28 cellular contexts compared by ENCODE assay signal in the genomic region with DNA sequence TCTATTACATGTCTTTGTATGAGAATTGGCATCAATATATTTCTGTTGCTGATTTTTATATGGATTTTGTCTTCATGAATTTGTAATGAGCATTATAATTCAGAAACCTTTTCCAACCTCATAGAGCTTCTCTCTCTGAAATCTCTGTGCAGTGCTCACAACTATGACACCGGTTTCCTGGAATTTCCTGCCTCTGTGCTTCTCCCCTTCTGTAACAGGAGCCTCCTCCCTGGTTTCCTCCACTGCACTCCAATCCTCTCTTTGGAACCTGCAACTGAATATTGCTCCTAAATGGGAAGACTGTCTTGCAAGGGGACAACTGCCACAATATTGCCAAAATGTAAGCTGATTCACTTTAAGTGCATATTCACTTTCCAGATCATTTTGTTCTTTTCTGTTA.
DNase-seq lines count a peak whose midpoint lies in the region; ATAC-seq, FAIRE-seq and TF ChIP-seq lines count a peak whose summit lies in the region.
"Had no signal": no experiment of that assay in that cellular context is flagged by ENCODE, and none has a peak within 500 bp of the region (broad histone marks: within the 10 kb centered on the region; RNA-seq: fewer than 3 reads in every experiment).

No MANE protein-coding gene starts in this region.

- DNase-seq in HT1080 (ENCODE audit: low read depth) (peak; percentile 58), choroid plexus epithelial cell (ENCODE audit: low read depth) (peak; percentile 1), islet precursor cell (peak; percentile 79), urothelium cell line (ENCODE audit: low spot score) (peak; percentile 71), left lobe of liver (ENCODE audit: low spot score) (no peak), D341Med (ENCODE audit: low spot score) (no peak)
- no peak for DNase-seq in stimulated activated CD8-positive, alpha-beta memory T cell treated with anti-CD3 and anti-CD28 coated beads, Interleukin-4, amount 100 ng/mL, for 48 hours
- DNase-seq: activated CD4-positive, alpha-beta T cell treated with anti-CD3 and anti-CD28 coated beads, Interleukin-2, amount 50 U/mL, for 48 hours; activated naive CD8-positive, alpha-beta T cell treated with anti-CD3 and anti-CD28 coated beads, Interleukin-2, amount 50 U/mL, for 24 hours; activated T-cell treated with anti-CD3 and anti-CD28 coated beads, Interleukin-2, amount 50 U/mL, for 48 hours; dermis blood vessel endothelial cell; endodermal cell; esophagus squamous epithelium; immature natural killer cell; left ventricle myocardium superior; midbrain; naive thymus-derived CD8-positive, alpha-beta T cell; NCI-H1092; NCI-H1694 treated with DMSO at 0.1 percent for 48 hours; NCI-H510A; SK-N-SH; stimulated activated CD4-positive, alpha-beta T cell treated with anti-CD3 and anti-CD28 coated beads, Interleukin-4, amount 100 ng/mL, for 4 hours had no signal

- H3K4me3 ChIP-seq in choroid plexus epithelial cell (ENCODE audit: low read depth, low read length) = no peak overlapping the region
- H3K4me3 ChIP-seq: esophagus squamous epithelium, tibial nerve had no signal

- FAIRE-seq in urothelium cell line (lab: Jason Lieb, UNC) = no peak
- FAIRE-seq: D721Med, TTC549 had no signal

- no peak for TF ChIP-seq CTCF in choroid plexus epithelial cell (conservative IDR thresholded peaks at IDR 0.05; ENCODE audit: low read depth, low read length)

- no peak for ATAC-seq in left lobe of liver
- ATAC-seq: activated CD4-positive, CD25-positive, alpha-beta regulatory T cell treated with anti-CD3 and anti-CD28 coated beads, Interleukin-2, amount 50 U/mL, for 24 hours; activated naive CD8-positive, alpha-beta T cell treated with anti-CD3 and anti-CD28 coated beads, Interleukin-2, amount 50 U/mL, for 24 hours; foreskin keratinocyte; left ventricle myocardium superior; naive thymus-derived CD8-positive, alpha-beta T cell; stimulated activated effector memory CD8-positive, alpha-beta T cell treated with anti-CD3 and anti-CD28 coated beads, Interleukin-12 subunit alpha, Interleukin-12 subunit beta, amount 100 ng/mL, for 72 hours had no signal

Comparison
In these comparisons a context has a peak if more than half of its experiments do, and no peak if none do; other contexts are left out.
1. DNase-seq: peak in HT1080 (single experiment), choroid plexus epithelial cell (single experiment), islet precursor cell (single experiment) and urothelium cell line (single experiment); none in stimulated activated CD8-positive, alpha-beta memory T cell treated with anti-CD3 and anti-CD28 coated beads, Interleukin-4, amount 100 ng/mL, for 48 hours (single experiment), left lobe of liver (single experiment) and D341Med (single experiment).